Comparison of ENCODE assay signal across 23 cellular contexts in the genomic region with DNA sequence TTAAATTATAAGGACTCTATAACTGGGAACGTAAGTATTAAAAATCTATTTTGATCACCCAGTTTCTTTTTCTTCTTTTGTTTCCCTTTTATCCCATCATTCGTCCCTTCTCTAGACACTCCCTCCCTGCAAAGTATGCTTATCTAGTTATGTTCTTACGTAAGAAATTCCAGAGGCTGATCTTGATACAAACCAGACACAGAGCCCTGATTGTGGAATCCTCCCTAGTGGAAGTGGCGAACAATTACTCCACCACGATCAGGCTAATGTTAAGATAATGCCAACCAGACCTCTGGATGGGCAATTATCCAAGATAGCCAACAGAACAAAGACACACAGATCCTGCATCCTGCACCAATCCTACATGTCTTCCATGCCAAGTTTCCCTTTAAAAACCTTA.
DNase-seq lines count a peak whose midpoint lies in the region; ATAC-seq and TF ChIP-seq lines count a peak whose summit lies in the region.
"Had no signal": no experiment of that assay in that cellular context is flagged by ENCODE, and none has a peak within 500 bp of the region (broad histone marks: within the 10 kb centered on the region; RNA-seq: fewer than 3 reads in every experiment).

No MANE protein-coding gene starts in this region.

- no peak for TF ChIP-seq CTCF in hepatocyte (IDR thresholded peaks at IDR 0.05; ENCODE audit: poor library complexity)

- H2BK5ac ChIP-seq in trophoblast cell (ENCODE audit: low read depth, low read length, poor library complexity) = no peak overlapping the region

- no peak overlapping the region for H3K27ac Mint-ChIP-seq in stimulated activated memory B cell treated with anti-CD40 and anti-IgM and Interleukin-4, amounts not matched to agents 10 μg/mL and 1 μg/mL and 100 μg/mL, for 72 hours
- H3K27ac Mint-ChIP-seq: CD4-positive, alpha-beta T cell had no signal

- H2BK120ac ChIP-seq in trophoblast cell (ENCODE audit: insufficient read depth, low read length, poor library complexity) = no peak overlapping the region

- ATAC-seq in HG02623 (IDR thresholded peaks at IDR 0.05; ENCODE audit: unreplicated experiment) (no peak), GM18870 (IDR thresholded peaks at IDR 0.05; ENCODE audit: unreplicated experiment) (no peak), GM21381 (IDR thresholded peaks at IDR 0.05; ENCODE audit: unreplicated experiment) (no peak)
- ATAC-seq in stimulated activated memory B cell treated with anti-CD40 and anti-IgM and Interleukin-4, amounts not matched to agents 10 μg/mL and 1 μg/mL and 100 μg/mL, for 72 hours = no peak
- ATAC-seq: A549 had no signal

- no peak overlapping the region for H2BK12ac ChIP-seq in trophoblast cell (ENCODE audit: low read length)

- H4K91ac ChIP-seq in trophoblast cell (ENCODE audit: low read depth, low read length) = no peak overlapping the region

- WGBS in hepatocyte (ENCODE audit: low lambda C conversion rate, missing lambda C conversion rate) = 51% methylated on average over 5 of the region's 5 CpGs
- WGBS in trophoblast cell (ENCODE audit: extremely low coverage, insufficient coverage, insufficient read length) = no CpG with 5 or more reads among the region's 5 CpGs

- no peak overlapping the region for H4K8ac ChIP-seq in trophoblast cell (ENCODE audit: low read depth, low read length)

- no peak overlapping the region for H3K18ac ChIP-seq in trophoblast cell (ENCODE audit: low read length)

- no peak overlapping the region for H3K4me3 Mint-ChIP-seq in stimulated activated memory B cell treated with anti-CD40 and anti-IgM and Interleukin-4, amounts not matched to agents 10 μg/mL and 1 μg/mL and 100 μg/mL, for 72 hours
- H3K4me3 Mint-ChIP-seq: CD4-positive, alpha-beta T cell had no signal

- no peak overlapping the region for H2AK5ac ChIP-seq in trophoblast cell (ENCODE audit: low read length)

- no peaks in the 10 kb centered on the region for H3K9me2 ChIP-seq in hepatocyte (replicated peaks; ENCODE audit: insufficient read depth)

- H3K27me3 Mint-ChIP-seq in stimulated activated memory B cell treated with anti-CD40 and anti-IgM and Interleukin-4, amounts not matched to agents 10 μg/mL and 1 μg/mL and 100 μg/mL, for 72 hours = no peaks in the 10 kb centered on the region
- H3K27me3 Mint-ChIP-seq: CD4-positive, alpha-beta T cell had no signal

- no peak overlapping the region for H2AFZ ChIP-seq in hepatocyte
- no peak overlapping the region for H2AFZ ChIP-seq in trophoblast cell (ENCODE audit: insufficient read depth, low read length, poor library complexity)

- H3K4me1 ChIP-seq in adipocyte (ENCODE audit: control insufficient read depth, insufficient read depth, low read length) (no peaks in the 10 kb centered on the region), hepatocyte (ENCODE audit: insufficient read depth) (no peaks in the 10 kb centered on the region), trophoblast cell (ENCODE audit: control insufficient read depth in 1 of 2, insufficient read depth in 2 of 2, low read length in 2 of 2) (peaks cover 2 to 3% of the 10 kb centered on the region in 2 experiments)
- H3K4me1 ChIP-seq: A549, BLaER1, Peyer's patch had no signal

- no peak overlapping the region for H3K9ac ChIP-seq in adipocyte (ENCODE audit: low read length)
- no peak overlapping the region for H3K9ac ChIP-seq in trophoblast cell (ENCODE audit: low read length)
- H3K9ac ChIP-seq: BLaER1 had no signal

- H3K4me3 ChIP-seq in adipocyte (ENCODE audit: low read length) = no peak overlapping the region
- H3K4me3 ChIP-seq in hepatocyte = no peak overlapping the region
- H3K4me3 ChIP-seq in trophoblast cell (ENCODE audit: low read depth, low read length) = no peak overlapping the region
- H3K4me3 ChIP-seq: A549, BLaER1, Peyer's patch, SK-N-MC had no signal

- H3K27me3 ChIP-seq in adipocyte (replicated peaks; ENCODE audit: control insufficient read depth, insufficient read depth, low read length) (no peaks in the 10 kb centered on the region), hepatocyte (no peaks in the 10 kb centered on the region), trophoblast cell (ENCODE audit: insufficient read depth, low read length) (no peaks in the 10 kb centered on the region)
- H3K27me3 ChIP-seq: BLaER1, Peyer's patch had no signal

- no peaks in the 10 kb centered on the region for H3K4me1 Mint-ChIP-seq in stimulated activated memory B cell treated with anti-CD40 and anti-IgM and Interleukin-4, amounts not matched to agents 10 μg/mL and 1 μg/mL and 100 μg/mL, for 72 hours

- no peaks in the 10 kb centered on the region for H3K36me3 Mint-ChIP-seq in stimulated activated memory B cell treated with anti-CD40 and anti-IgM and Interleukin-4, amounts not matched to agents 10 μg/mL and 1 μg/mL and 100 μg/mL, for 72 hours

- H3K27ac ChIP-seq in hepatocyte = no peak overlapping the region
- no peak overlapping the region for H3K27ac ChIP-seq in trophoblast cell (ENCODE audit: low read depth, low read length)
- H3K27ac ChIP-seq: A549, BLaER1, HL-60, Peyer's patch, SK-N-MC had no signal

- H4K20me1 ChIP-seq in hepatocyte (ENCODE audit: insufficient read depth, poor library complexity, severe bottlenecking) = no peaks in the 10 kb centered on the region
- H4K20me1 ChIP-seq: BLaER1 had no signal

- DNase-seq in NCI-H226 (peak; percentile 79), adipocyte (ENCODE audit: low read depth) (peak; percentile 31), hepatocyte (ENCODE audit: low spot score) (peak; percentile 35), trophoblast cell (peak; percentile 47 to 83)
- DNase-seq: CD4-positive, alpha-beta T cell; COR-L47; DMS79; H7; KG1; NCI-H1092; NCI-H1436; NCI-H187 treated with DMSO at 0.1 percent for 48 hours; NCI-H510A; NCI-H774; Peyer's patch had no signal

- no peak overlapping the region for H3K14ac ChIP-seq in trophoblast cell (ENCODE audit: low read length)

- H3K79me2 ChIP-seq in hepatocyte (no peaks in the 10 kb centered on the region), trophoblast cell (ENCODE audit: control insufficient read depth, insufficient read depth, low read length, poor library complexity) (no peaks in the 10 kb centered on the region)

- H3K9me3 ChIP-seq in adipocyte (ENCODE audit: control insufficient read depth, low read length) (peaks cover 8% of the 10 kb centered on the region), hepatocyte (ENCODE audit: low read depth) (no peaks in the 10 kb centered on the region), trophoblast cell (ENCODE audit: insufficient read depth, low read depth, low read length) (no peaks in the 10 kb centered on the region)
- H3K9me3 ChIP-seq: A549, BLaER1, Peyer's patch had no signal

- no peaks in the 10 kb centered on the region for H3K36me3 ChIP-seq in adipocyte (ENCODE audit: control insufficient read depth, insufficient read depth, low read length, severe bottlenecking)
- no peaks in the 10 kb centered on the region for H3K36me3 ChIP-seq in hepatocyte (replicated peaks; ENCODE audit: insufficient read depth, low read depth)
- no peaks in the 10 kb centered on the region for H3K36me3 ChIP-seq in trophoblast cell (ENCODE audit: control insufficient read depth in 1 of 2, insufficient read depth in 2 of 2, low read length in 2 of 2)
- H3K36me3 ChIP-seq: BLaER1, Peyer's patch had no signal

- H3K4me2 ChIP-seq in hepatocyte (peak overlapping the region; percentile 12), trophoblast cell (ENCODE audit: low read length) (no peak overlapping the region)
- H3K4me2 ChIP-seq: A549, BLaER1 had no signal

- peaks cover 2% of the 10 kb centered on the region for H3K9me3 Mint-ChIP-seq in stimulated activated memory B cell treated with anti-CD40 and anti-IgM and Interleukin-4, amounts not matched to agents 10 μg/mL and 1 μg/mL and 100 μg/mL, for 72 hours

- no peak overlapping the region for H3K23ac ChIP-seq in trophoblast cell (ENCODE audit: low read length)

- H3K4ac ChIP-seq in trophoblast cell (ENCODE audit: low read depth, low read length) = no peak overlapping the region

- H4K12ac ChIP-seq in trophoblast cell (ENCODE audit: low read depth, low read length) = no peak overlapping the region

- peaks cover 2% of the 10 kb centered on the region for H3K79me1 ChIP-seq in trophoblast cell (ENCODE audit: low read length)
